Comparison of ENCODE assay signal across 8 cellular contexts in genomic region chr9:94374176-94375056, GRCh38. TPM values are rescaled to one million over a fixed set of nuclear protein-coding genes. Genes with fewer than 3 reads are reported as not detected.
A peak's percentile ranks its signal among the peaks of the same experiment; 100 is the strongest.
DNase-seq lines count a peak whose midpoint lies in the region; ATAC-seq and TF ChIP-seq lines count a peak whose summit lies in the region.
"Not testable (repeated sequence)": the region's sequence is repeated elsewhere in the genome, so short reads cannot be mapped to it uniquely, and the experiment has no call there.

No MANE protein-coding gene starts in this region.

- peak overlapping the region; percentile 75 for H2AFZ ChIP-seq in PC-3 (ENCODE audit: low read length)

- H3K27me3 ChIP-seq in PC-3 (ENCODE audit: low read length); esophagus (ENCODE audit: control insufficient read depth in 1 of 2, insufficient read depth in 2 of 2, low read length in 2 of 2); muscle layer of colon (ENCODE audit: control insufficient read depth in 1 of 2, insufficient read depth in 2 of 2, low read length in 2 of 2): not testable (repeated sequence)

- not testable (repeated sequence) for BruUV-seq in PC-3 (replicated peaks; lab: Mats Ljungman, UMichigan)

- H3K36me3 ChIP-seq in PC-3 (ENCODE audit: low read depth, low read length); esophagus (ENCODE audit: control insufficient read depth in 2 of 2, insufficient read depth in 2 of 2, low read length in 1 of 2); muscle layer of colon (ENCODE audit: insufficient read depth, low read length): not testable (repeated sequence)

- not testable (repeated sequence) for H3K4me1 ChIP-seq in PC-3 (ENCODE audit: insufficient read depth, low read length); esophagus (ENCODE audit: control insufficient read depth in 2 of 2, insufficient read depth in 2 of 2, low read length in 1 of 2); muscle layer of colon (ENCODE audit: insufficient read depth, low read length)

- H3K4me3 ChIP-seq in PC-3 (ENCODE audit: low read length) = peak overlapping the region; percentile 61
- peak overlapping the region; percentile 64 to 75 for H3K4me3 ChIP-seq in esophagus (ENCODE audit: low read depth in 1 of 2, low read length in 2 of 2)
- peak overlapping the region; percentile 41 to 45 for H3K4me3 ChIP-seq in muscle layer of colon (ENCODE audit: low read depth in 1 of 2, low read length in 2 of 2)

- DNase-seq in DMS79 treated with DMSO at 0.1 percent for 48 hours (lab: John Stamatoyannopoulos, UW) = peak; percentile 63
- peak; percentile 89 for DNase-seq in KBM-7
- peak; percentile 79 for DNase-seq in PC-3
- DNase-seq in activated T-cell treated with anti-CD3 and anti-CD28 coated beads, Interleukin-2, amount 50 U/mL, for 1 hour = peak; percentile 89
- DNase-seq in stimulated activated CD8-positive, alpha-beta memory T cell treated with anti-CD3 and anti-CD28 coated beads, Interleukin-4, amount 100 ng/mL, for 48 hours = peak; percentile 90

- H3K79me2 ChIP-seq in PC-3 (ENCODE audit: low read length) = peaks cover 16% of the 10 kb centered on the region

- not testable (repeated sequence) for H3K27ac ChIP-seq in PC-3 (ENCODE audit: low read length); muscle layer of colon (ENCODE audit: low read depth, low read length)
- peak overlapping the region; percentile 80 to 85 for H3K27ac ChIP-seq in esophagus (ENCODE audit: low read depth in 2 of 2, low read length in 1 of 2)

- POLR2A ChIA-PET in PC-3 (lab: Charles Lee; ENCODE audit: unreplicated experiment) = not testable (repeated sequence)

- not testable (repeated sequence) for H3F3A ChIP-seq in PC-3 (ENCODE audit: low read length, unreplicated experiment)

- peak overlapping the region; percentile 81 for H3K4me2 ChIP-seq in PC-3 (ENCODE audit: low read length)

- TF ChIP-seq CTCF in PC-3 (conservative IDR thresholded peaks at IDR 0.05; ENCODE audit: low read depth, low read length) = not testable (repeated sequence)

- CTCF ChIA-PET in PC-3 (lab: Charles Lee) = not testable (repeated sequence)

- 0 to 1% methylated on average over 50 to 105 of the region's 106 CpGs for WGBS in esophagus, 2 donors

- H4K20me1 ChIP-seq in PC-3 (ENCODE audit: low read length) = not testable (repeated sequence)

- H3K9ac ChIP-seq in PC-3 (ENCODE audit: low read length) = peak overlapping the region; percentile 60
- not testable (repeated sequence) for H3K9ac ChIP-seq in muscle layer of colon (ENCODE audit: low read length)

- not testable (repeated sequence) for H3K9me3 ChIP-seq in PC-3 (ENCODE audit: low read length); esophagus (ENCODE audit: control insufficient read depth in 2 of 2, insufficient read depth in 1 of 2, low read depth in 1 of 2, low read length in 1 of 2); muscle layer of colon (ENCODE audit: low read length)

- intact Hi-C loops in PC-3 (cut with micrococcal nuclease) = not testable (repeated sequence)

- ATAC-seq in GM21737 (IDR thresholded peaks at IDR 0.05; ENCODE audit: unreplicated experiment) (peak; percentile 77), PC-3 (peak; percentile 93)

- in situ Hi-C loops in KBM-7 (cut with MboI; ENCODE audit: low pct_unique_long_range_greater_than_20kb, low sequenced_read_pairs) = not testable (repeated sequence)

- H3K9me2 ChIP-seq in PC-3 (replicated peaks; ENCODE audit: low read length) = not testable (repeated sequence)

RNA-seq across cellular contexts. Expression of gene NUTM2F, which starts 46.0 kb away (rescaled TPM):
- total RNA-seq in PC-3 (2014; rRNA removed) = not detected in 2 replicates
- polyA plus RNA-seq in esophagus = not detected
